In the genomic region with DNA sequence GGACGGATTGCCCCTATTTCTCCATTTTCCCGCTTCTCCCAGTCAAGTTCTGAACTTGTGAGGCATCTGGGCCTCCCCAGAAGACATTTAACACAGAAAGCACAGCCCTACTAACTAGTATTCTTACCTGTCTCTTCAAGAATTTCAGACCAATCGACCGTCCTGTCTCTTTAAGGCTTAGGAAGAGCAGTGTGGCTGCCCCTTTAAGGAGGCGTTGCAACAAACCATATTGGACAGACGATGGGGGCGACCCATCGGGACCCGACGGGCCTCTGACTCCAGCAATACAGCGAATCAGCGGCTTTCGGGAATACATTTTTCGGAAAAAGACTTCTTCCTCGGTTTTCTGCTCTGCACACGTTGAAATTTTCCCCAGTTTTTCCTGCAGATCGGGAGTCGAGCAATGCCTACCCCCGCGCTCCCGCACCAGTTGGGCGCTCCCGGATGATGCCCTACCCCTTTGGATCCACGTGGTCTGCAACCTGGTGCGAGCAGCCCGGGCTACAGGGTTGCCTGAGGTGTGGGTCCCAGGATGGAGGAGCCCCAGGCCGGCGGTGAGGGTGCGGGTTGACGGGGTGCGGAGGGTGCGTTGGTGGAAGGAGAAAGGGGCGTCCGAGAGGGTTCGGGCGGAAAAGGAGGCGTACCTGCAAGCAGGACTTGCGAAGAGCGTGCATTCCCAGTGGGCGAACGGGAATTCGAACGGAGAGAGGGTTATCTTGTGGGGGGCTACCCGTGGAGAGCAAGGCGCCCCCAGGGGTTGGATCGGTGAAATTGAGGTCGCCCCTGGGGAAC, we compare ENCODE assay signal across 1 cellular context.
TF ChIP-seq lines count a peak whose summit lies in the region.

A gene with protein sequence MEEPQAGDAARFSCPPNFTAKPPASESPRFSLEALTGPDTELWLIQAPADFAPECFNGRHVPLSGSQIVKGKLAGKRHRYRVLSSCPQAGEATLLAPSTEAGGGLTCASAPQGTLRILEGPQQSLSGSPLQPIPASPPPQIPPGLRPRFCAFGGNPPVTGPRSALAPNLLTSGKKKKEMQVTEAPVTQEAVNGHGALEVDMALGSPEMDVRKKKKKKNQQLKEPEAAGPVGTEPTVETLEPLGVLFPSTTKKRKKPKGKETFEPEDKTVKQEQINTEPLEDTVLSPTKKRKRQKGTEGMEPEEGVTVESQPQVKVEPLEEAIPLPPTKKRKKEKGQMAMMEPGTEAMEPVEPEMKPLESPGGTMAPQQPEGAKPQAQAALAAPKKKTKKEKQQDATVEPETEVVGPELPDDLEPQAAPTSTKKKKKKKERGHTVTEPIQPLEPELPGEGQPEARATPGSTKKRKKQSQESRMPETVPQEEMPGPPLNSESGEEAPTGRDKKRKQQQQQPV (plus strand): TSS at position 480 of the 792 bp plus-strand sequence. CDS start 53 bp downstream, at position 533.

TF ChIP-seq in HepG2, 621 proteins besides CTCF, POLR2A, EP300 and RAD21 (continued from another document and continues in another):
- TF ChIP-seq, protein P1, sequence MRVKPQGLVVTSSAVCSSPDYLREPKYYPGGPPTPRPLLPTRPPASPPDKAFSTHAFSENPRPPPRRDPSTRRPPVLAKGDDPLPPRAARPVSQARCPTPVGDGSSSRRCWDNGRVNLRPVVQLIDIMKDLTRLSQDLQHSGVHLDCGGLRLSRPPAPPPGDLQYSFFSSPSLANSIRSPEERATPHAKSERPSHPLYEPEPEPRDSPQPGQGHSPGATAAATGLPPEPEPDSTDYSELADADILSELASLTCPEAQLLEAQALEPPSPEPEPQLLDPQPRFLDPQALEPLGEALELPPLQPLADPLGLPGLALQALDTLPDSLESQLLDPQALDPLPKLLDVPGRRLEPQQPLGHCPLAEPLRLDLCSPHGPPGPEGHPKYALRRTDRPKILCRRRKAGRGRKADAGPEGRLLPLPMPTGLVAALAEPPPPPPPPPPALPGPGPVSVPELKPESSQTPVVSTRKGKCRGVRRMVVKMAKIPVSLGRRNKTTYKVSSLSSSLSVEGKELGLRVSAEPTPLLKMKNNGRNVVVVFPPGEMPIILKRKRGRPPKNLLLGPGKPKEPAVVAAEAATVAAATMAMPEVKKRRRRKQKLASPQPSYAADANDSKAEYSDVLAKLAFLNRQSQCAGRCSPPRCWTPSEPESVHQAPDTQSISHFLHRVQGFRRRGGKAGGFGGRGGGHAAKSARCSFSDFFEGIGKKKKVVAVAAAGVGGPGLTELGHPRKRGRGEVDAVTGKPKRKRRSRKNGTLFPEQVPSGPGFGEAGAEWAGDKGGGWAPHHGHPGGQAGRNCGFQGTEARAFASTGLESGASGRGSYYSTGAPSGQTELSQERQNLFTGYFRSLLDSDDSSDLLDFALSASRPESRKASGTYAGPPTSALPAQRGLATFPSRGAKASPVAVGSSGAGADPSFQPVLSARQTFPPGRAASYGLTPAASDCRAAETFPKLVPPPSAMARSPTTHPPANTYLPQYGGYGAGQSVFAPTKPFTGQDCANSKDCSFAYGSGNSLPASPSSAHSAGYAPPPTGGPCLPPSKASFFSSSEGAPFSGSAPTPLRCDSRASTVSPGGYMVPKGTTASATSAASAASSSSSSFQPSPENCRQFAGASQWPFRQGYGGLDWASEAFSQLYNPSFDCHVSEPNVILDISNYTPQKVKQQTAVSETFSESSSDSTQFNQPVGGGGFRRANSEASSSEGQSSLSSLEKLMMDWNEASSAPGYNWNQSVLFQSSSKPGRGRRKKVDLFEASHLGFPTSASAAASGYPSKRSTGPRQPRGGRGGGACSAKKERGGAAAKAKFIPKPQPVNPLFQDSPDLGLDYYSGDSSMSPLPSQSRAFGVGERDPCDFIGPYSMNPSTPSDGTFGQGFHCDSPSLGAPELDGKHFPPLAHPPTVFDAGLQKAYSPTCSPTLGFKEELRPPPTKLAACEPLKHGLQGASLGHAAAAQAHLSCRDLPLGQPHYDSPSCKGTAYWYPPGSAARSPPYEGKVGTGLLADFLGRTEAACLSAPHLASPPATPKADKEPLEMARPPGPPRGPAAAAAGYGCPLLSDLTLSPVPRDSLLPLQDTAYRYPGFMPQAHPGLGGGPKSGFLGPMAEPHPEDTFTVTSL (CRISPR knock-in tag; IDR thresholded peaks at IDR 0.05; ENCODE audit: borderline replicate concordance) = peak; percentile 42; the same call in 1 of the 2 replicates
- TF ChIP-seq, protein P2, sequence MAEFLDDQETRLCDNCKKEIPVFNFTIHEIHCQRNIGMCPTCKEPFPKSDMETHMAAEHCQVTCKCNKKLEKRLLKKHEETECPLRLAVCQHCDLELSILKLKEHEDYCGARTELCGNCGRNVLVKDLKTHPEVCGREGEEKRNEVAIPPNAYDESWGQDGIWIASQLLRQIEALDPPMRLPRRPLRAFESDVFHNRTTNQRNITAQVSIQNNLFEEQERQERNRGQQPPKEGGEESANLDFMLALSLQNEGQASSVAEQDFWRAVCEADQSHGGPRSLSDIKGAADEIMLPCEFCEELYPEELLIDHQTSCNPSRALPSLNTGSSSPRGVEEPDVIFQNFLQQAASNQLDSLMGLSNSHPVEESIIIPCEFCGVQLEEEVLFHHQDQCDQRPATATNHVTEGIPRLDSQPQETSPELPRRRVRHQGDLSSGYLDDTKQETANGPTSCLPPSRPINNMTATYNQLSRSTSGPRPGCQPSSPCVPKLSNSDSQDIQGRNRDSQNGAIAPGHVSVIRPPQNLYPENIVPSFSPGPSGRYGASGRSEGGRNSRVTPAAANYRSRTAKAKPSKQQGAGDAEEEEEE (CRISPR knock-in tag; IDR thresholded peaks at IDR 0.05; ENCODE audit: borderline replicate concordance) = no peak
- TF ChIP-seq ZNF691 (CRISPR knock-in tag; IDR thresholded peaks at IDR 0.05; ENCODE audit: borderline replicate concordance, low read depth) (no peak; the same call in 1 of the 2 replicates), XRCC5 (optimal IDR thresholded peaks at IDR 0.05; ENCODE audit: low read length) (no peak), ZBTB3 (CRISPR knock-in tag; IDR thresholded peaks at IDR 0.05; ENCODE audit: borderline replicate concordance, low read depth) (0 out of 2 replicates have a peak, but pooled peaks have one; percentile 43), ZNF569 (CRISPR knock-in tag; IDR thresholded peaks at IDR 0.05; ENCODE audit: borderline replicate concordance) (no peak), HOXA3 (CRISPR knock-in tag; IDR thresholded peaks at IDR 0.05) (peak; percentile 18), KLF12 (CRISPR knock-in tag; IDR thresholded peaks at IDR 0.05; ENCODE audit: borderline replicate concordance) (no peak; the same call in 1 of the 2 replicates), TEAD3 (CRISPR knock-in tag; optimal IDR thresholded peaks at IDR 0.05; ENCODE audit: borderline replicate concordance) (no peak), NAIF1 (CRISPR knock-in tag; IDR thresholded peaks at IDR 0.05; ENCODE audit: borderline replicate concordance) (0 out of 2 replicates have a peak, but pooled peaks have one; percentile 21), ZFP36L1 (CRISPR knock-in tag; IDR thresholded peaks at IDR 0.05) (no peak), TOPORS (CRISPR knock-in tag; IDR thresholded peaks at IDR 0.05) (peak; percentile 48; the same call in 1 of the 2 replicates), PHF21A (CRISPR knock-in tag; IDR thresholded peaks at IDR 0.05) (peak; percentile 39; the same call in 1 of the 2 replicates), ZZZ3 (CRISPR knock-in tag; IDR thresholded peaks at IDR 0.05; ENCODE audit: borderline replicate concordance) (peak; percentile 53; the same call in 1 of the 2 replicates), RELA (CRISPR knock-in tag; IDR thresholded peaks at IDR 0.05) (no peak), TP53 (CRISPR knock-in tag; conservative IDR thresholded peaks at IDR 0.05) (no peak; the same call in 1 of the 2 replicates), PATZ1 (CRISPR knock-in tag; IDR thresholded peaks at IDR 0.05) (peak; percentile 28; the same call in 1 of the 2 replicates), ZNF790 (CRISPR knock-in tag; IDR thresholded peaks at IDR 0.05; ENCODE audit: borderline replicate concordance) (no peak), HIVEP1 (CRISPR knock-in tag; IDR thresholded peaks at IDR 0.05) (peak; percentile 84)
- TF ChIP-seq, protein P3, sequence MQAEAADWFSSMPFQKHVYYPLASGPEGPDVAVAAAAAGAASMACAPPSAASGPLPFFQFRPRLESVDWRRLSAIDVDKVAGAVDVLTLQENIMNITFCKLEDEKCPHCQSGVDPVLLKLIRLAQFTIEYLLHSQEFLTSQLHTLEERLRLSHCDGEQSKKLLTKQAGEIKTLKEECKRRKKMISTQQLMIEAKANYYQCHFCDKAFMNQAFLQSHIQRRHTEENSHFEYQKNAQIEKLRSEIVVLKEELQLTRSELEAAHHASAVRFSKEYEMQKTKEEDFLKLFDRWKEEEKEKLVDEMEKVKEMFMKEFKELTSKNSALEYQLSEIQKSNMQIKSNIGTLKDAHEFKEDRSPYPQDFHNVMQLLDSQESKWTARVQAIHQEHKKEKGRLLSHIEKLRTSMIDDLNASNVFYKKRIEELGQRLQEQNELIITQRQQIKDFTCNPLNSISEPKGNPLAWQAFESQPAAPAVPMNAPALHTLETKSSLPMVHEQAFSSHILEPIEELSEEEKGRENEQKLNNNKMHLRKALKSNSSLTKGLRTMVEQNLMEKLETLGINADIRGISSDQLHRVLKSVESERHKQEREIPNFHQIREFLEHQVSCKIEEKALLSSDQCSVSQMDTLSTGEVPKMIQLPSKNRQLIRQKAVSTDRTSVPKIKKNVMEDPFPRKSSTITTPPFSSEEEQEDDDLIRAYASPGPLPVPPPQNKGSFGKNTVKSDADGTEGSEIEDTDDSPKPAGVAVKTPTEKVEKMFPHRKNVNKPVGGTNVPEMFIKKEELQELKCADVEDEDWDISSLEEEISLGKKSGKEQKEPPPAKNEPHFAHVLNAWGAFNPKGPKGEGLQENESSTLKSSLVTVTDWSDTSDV (CRISPR knock-in tag; IDR thresholded peaks at IDR 0.05) = no peak
- TF ChIP-seq, protein P4, sequence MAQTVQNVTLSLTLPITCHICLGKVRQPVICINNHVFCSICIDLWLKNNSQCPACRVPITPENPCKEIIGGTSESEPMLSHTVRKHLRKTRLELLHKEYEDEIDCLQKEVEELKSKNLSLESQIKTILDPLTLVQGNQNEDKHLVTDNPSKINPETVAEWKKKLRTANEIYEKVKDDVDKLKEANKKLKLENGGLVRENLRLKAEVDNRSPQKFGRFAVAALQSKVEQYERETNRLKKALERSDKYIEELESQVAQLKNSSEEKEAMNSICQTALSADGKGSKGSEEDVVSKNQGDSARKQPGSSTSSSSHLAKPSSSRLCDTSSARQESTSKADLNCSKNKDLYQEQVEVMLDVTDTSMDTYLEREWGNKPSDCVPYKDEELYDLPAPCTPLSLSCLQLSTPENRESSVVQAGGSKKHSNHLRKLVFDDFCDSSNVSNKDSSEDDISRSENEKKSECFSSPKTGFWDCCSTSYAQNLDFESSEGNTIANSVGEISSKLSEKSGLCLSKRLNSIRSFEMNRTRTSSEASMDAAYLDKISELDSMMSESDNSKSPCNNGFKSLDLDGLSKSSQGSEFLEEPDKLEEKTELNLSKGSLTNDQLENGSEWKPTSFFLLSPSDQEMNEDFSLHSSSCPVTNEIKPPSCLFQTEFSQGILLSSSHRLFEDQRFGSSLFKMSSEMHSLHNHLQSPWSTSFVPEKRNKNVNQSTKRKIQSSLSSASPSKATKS (CRISPR knock-in tag; IDR thresholded peaks at IDR 0.05) = no peak
